In genomic region chr7:117493460-117493859, GRCh38 we compare ENCODE assay signal across 28 cellular contexts. TPM values are rescaled to one million over a fixed set of nuclear protein-coding genes. Genes with fewer than 3 reads are reported as not detected.
"Had no signal": no experiment of that assay in that cellular context is flagged by ENCODE, and none has a peak within 500 bp of the region (broad histone marks: within the 10 kb centered on the region; RNA-seq: fewer than 3 reads in every experiment).

No MANE protein-coding gene starts in this region.

- H3K4me3 Mint-ChIP-seq: endodermal cell; naive thymus-derived CD8-positive, alpha-beta T cell; nephron progenitor cell; stimulated activated effector memory CD8-positive, alpha-beta T cell treated with anti-CD3 and anti-CD28 coated beads, Interleukin-12 subunit alpha, Interleukin-12 subunit beta, amount 100 ng/mL, for 72 hours had no signal

- H3K27me3 Mint-ChIP-seq: naive thymus-derived CD8-positive, alpha-beta T cell had no signal

- H3K9me3 ChIP-seq: gastrocnemius medialis, lower lobe of right lung, prostate gland, right atrium auricular region, stomach, testis, tibial artery, upper lobe of right lung, uterus had no signal

- ATAC-seq: esophagus mucosa; gastrocnemius medialis; left ventricle myocardium superior; lower lobe of right lung; naive thymus-derived CD8-positive, alpha-beta T cell; sciatic nerve; stimulated activated effector memory CD8-positive, alpha-beta T cell treated with anti-CD3 and anti-CD28 coated beads, Interleukin-12 subunit alpha, Interleukin-12 subunit beta, amount 100 ng/mL, for 72 hours; upper lobe of right lung had no signal

- H3K4me1 ChIP-seq: gastrocnemius medialis, lower lobe of right lung, prostate gland, right atrium auricular region, stomach, testis, tibial artery, upper lobe of right lung, uterus had no signal

- H3K36me3 Mint-ChIP-seq: naive thymus-derived CD8-positive, alpha-beta T cell; stimulated activated effector memory CD8-positive, alpha-beta T cell treated with anti-CD3 and anti-CD28 coated beads, Interleukin-12 subunit alpha, Interleukin-12 subunit beta, amount 100 ng/mL, for 72 hours had no signal

- H3K36me3 ChIP-seq: gastrocnemius medialis, lower lobe of right lung, prostate gland, right atrium auricular region, stomach, tibial artery, upper lobe of right lung, uterus had no signal

- DNase-seq: effector CD8-positive, alpha-beta T cell; endodermal cell; foreskin fibroblast; gastrocnemius medialis; head of caudate nucleus; left ventricle myocardium superior; lower lobe of right lung; naive thymus-derived CD8-positive, alpha-beta T cell; nephron progenitor cell; nucleus accumbens; stimulated activated CD4-positive, alpha-beta T cell treated with anti-CD3 and anti-CD28 coated beads, Interleukin-2, amount 100 ng/mL, for 24 hours; stimulated activated CD4-positive, alpha-beta T cell treated with anti-CD3 and anti-CD28 coated beads, Interleukin-4, amount 100 ng/mL, for 24 hours; stimulated activated naive CD4-positive, alpha-beta T cell treated with Interleukin-2 at 50 U/mL for 16 hours; stomach; testis; tibial artery; upper lobe of right lung; uterus had no signal

- H3K4me1 Mint-ChIP-seq: endodermal cell; naive thymus-derived CD8-positive, alpha-beta T cell; stimulated activated effector memory CD8-positive, alpha-beta T cell treated with anti-CD3 and anti-CD28 coated beads, Interleukin-12 subunit alpha, Interleukin-12 subunit beta, amount 100 ng/mL, for 72 hours had no signal

- H3K27ac Mint-ChIP-seq: endodermal cell; naive thymus-derived CD8-positive, alpha-beta T cell; nephron progenitor cell; stimulated activated effector memory CD8-positive, alpha-beta T cell treated with anti-CD3 and anti-CD28 coated beads, Interleukin-12 subunit alpha, Interleukin-12 subunit beta, amount 100 ng/mL, for 72 hours had no signal

- H3K27me3 ChIP-seq: gastrocnemius medialis, right atrium auricular region, stomach, testis, tibial artery, upper lobe of right lung, uterus had no signal

- FAIRE-seq: keratinocyte had no signal

- H3K27ac ChIP-seq: epithelial cell of prostate, gastrocnemius medialis, lower lobe of right lung, prostate gland, right atrium auricular region, stomach, testis, tibial artery, upper lobe of right lung, uterus had no signal

- H3K9me3 Mint-ChIP-seq: endodermal cell; nephron progenitor cell; stimulated activated effector memory CD8-positive, alpha-beta T cell treated with anti-CD3 and anti-CD28 coated beads, Interleukin-12 subunit alpha, Interleukin-12 subunit beta, amount 100 ng/mL, for 72 hours had no signal

- H3K4me3 ChIP-seq: gastrocnemius medialis, lower lobe of right lung, prostate gland, right atrium auricular region, stomach, testis, tibial artery, upper lobe of right lung, uterus had no signal

RNA-seq across cellular contexts. Expression of gene CFTR, which starts 13.6 kb away (rescaled TPM):
- total RNA-seq: glomerular endothelial cell; myocyte; naive thymus-derived CD8-positive, alpha-beta T cell; osteocyte; sciatic nerve had no signal
- polyA plus RNA-seq: keratinocyte; naive thymus-derived CD8-positive, alpha-beta T cell had no signal
